ENCODE assay signal across 9 cellular contexts in the genomic region with DNA sequence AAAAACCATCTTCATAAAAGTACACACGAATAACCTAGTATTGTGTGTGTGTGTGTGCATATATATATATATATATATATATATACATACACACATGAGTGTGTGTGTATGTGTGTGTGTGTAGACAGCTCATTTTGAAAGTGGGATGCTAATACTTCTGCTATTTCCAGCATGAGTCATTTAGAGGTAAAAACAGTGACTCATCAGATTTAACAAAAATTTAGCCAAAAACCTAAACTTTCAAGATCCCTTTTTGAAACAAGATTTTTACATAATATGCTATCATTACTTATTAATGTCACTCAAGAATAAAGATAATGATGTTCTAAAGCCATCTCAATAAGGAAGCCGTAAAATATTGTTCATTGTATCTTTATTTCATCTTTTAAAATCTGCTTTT. TPM values are rescaled to one million over a fixed set of nuclear protein-coding genes. Genes with fewer than 3 reads are reported as not detected.
A peak's percentile ranks its signal among the peaks of the same experiment; 100 is the strongest.
DNase-seq lines count a peak whose midpoint lies in the region; ATAC-seq, FAIRE-seq and TF ChIP-seq lines count a peak whose summit lies in the region.
"Had no signal": no experiment of that assay in that cellular context is flagged by ENCODE, and none has a peak within 500 bp of the region (broad histone marks: within the 10 kb centered on the region; RNA-seq: fewer than 3 reads in every experiment).

No MANE protein-coding gene starts in this region.

- H3K27ac ChIP-seq in testis, result no peak overlapping the region

- DNase-seq in GDM1 (lab: John Stamatoyannopoulos, UW) (peak; percentile 2), cardiac fibroblast (ENCODE audit: low read depth in 2 of 2) (peak; percentile 63 to 85), KBM-7 (no peak), H54 (ENCODE audit: insufficient read length, low spot score) (no peak), testis (no peak), hepatic stellate cell (ENCODE audit: low spot score) (no peak)
- DNase-seq: NCI-H187 treated with DMSO at 0.1 percent for 48 hours had no signal

- ATAC-seq in GM21526 (IDR thresholded peaks at IDR 0.05; ENCODE audit: low FRiP score, unreplicated experiment) (peak; percentile 66), HG03442 (IDR thresholded peaks at IDR 0.05; ENCODE audit: unreplicated experiment) (peak; percentile 61)

- no peaks in the 10 kb centered on the region for H3K9me3 ChIP-seq in testis

- 40 to 59% methylated on average over 2 of the region's 2 CpGs for whole genome bisulfite sequencing in testis, 2 donors

- H3K27me3 ChIP-seq in testis, result no peaks in the 10 kb centered on the region

- H3K36me3 ChIP-seq in testis (ENCODE audit: low read depth, missing control alignments), result no peaks in the 10 kb centered on the region

- no peak for FAIRE-seq in H54 (lab: Jason Lieb, UNC)

- in situ Hi-C loops in KBM-7 (cut with MboI; ENCODE audit: low pct_unique_long_range_greater_than_20kb, low sequenced_read_pairs), result no loop called here

- intact Hi-C loops in testis (cut with DNase I; ENCODE audit: low total_unique reads), result no loop called here

- no peaks in the 10 kb centered on the region for H3K4me1 ChIP-seq in testis

- no peak overlapping the region for H3K4me3 ChIP-seq in cardiac fibroblast (replicated peaks in 1 of 2; ENCODE audit: low read depth in 2 of 2, low read length in 2 of 2)
- H3K4me3 ChIP-seq in testis, result no peak overlapping the region

- no peak for TF ChIP-seq CTCF in cardiac fibroblast (IDR thresholded peaks at IDR 0.05; ENCODE audit: low read depth, low read length)
- no peak for TF ChIP-seq CTCF in testis (IDR thresholded peaks at IDR 0.05)

- TF ChIP-seq POLR2A in H54 (IDR thresholded peaks at IDR 0.05; ENCODE audit: low read depth, low read length) (no peak), testis (IDR thresholded peaks at IDR 0.05) (no peak)

RNA-seq across cellular contexts. Expression of gene ADGRL4, which starts 35.6 kb away (rescaled TPM):
- 10 to 100 TPM in 1 of 2 donors, 1 to 10 TPM in 1; 7.9 to 10.2 TPM for total RNA-seq in testis
- polyA plus RNA-seq in testis (ENCODE audit: insufficient read depth, low read depth, low replicate concordance), result 17.2 TPM

Comparison
In these comparisons a context has a peak if more than half of its experiments do, and no peak if none do; other contexts are left out.
1. DNase-seq: peak in GDM1 (single experiment) and cardiac fibroblast (2 of 2); none in KBM-7 (single experiment), H54 (single experiment), testis (single experiment) and hepatic stellate cell (single experiment).